Comparison of ENCODE assay signal across 8 cellular contexts in genomic region chr1:198201956-198202784, GRCh38. TPM values are rescaled to one million over a fixed set of nuclear protein-coding genes. Genes with fewer than 3 reads are reported as not detected.
DNase-seq lines count a peak whose midpoint lies in the region; ATAC-seq and TF ChIP-seq lines count a peak whose summit lies in the region.
"Had no signal": no experiment of that assay in that cellular context is flagged by ENCODE, and none has a peak within 500 bp of the region (broad histone marks: within the 10 kb centered on the region; RNA-seq: fewer than 3 reads in every experiment).

No MANE protein-coding gene starts in this region.

- H3K36me3 Mint-ChIP-seq in HFFc6 (ENCODE audit: low read depth) (peaks cover 44% of the 10 kb centered on the region), T-helper 17 cell (ENCODE audit: low read depth) (peaks cover 2% of the 10 kb centered on the region)

- H3K9me3 Mint-ChIP-seq in HFFc6 = no peaks in the 10 kb centered on the region

- no peaks in the 10 kb centered on the region for H3K9me3 ChIP-seq in T-helper 17 cell (ENCODE audit: control insufficient read depth, low read length, poor library complexity, severe bottlenecking)

- H3K27me3 Mint-ChIP-seq in HFFc6 (ENCODE audit: insufficient read depth) (peaks cover 21% of the 10 kb centered on the region), T-helper 17 cell (no peaks in the 10 kb centered on the region)

- peaks cover 90% of the 10 kb centered on the region for H3K4me1 Mint-ChIP-seq in HFFc6 (ENCODE audit: low read depth)
- H3K4me1 Mint-ChIP-seq in T-helper 17 cell = peaks cover 45% of the 10 kb centered on the region

- ATAC-seq in GM18907 (IDR thresholded peaks at IDR 0.05; ENCODE audit: unreplicated experiment) = peak; percentile 84
- ATAC-seq in T-helper 17 cell = peak; percentile 37
- ATAC-seq: HCT116 had no signal

- no peak for TF ChIP-seq CTCF in HFFc6 (IDR thresholded peaks at IDR 0.05)

- no peak overlapping the region for H3K27ac ChIP-seq in substantia nigra (ENCODE audit: low read depth, low read length, poor library complexity, severe bottlenecking)

- H3K27ac Mint-ChIP-seq in HFFc6 = peak overlapping the region; percentile 60
- peak overlapping the region; percentile 60 for H3K27ac Mint-ChIP-seq in T-helper 17 cell

- DNase-seq in HFFc6 = no peak
- no peak for DNase-seq in T-helper 17 cell
- peak; percentile 71 for DNase-seq in stimulated activated CD4-positive, alpha-beta T cell treated with anti-CD3 and anti-CD28 coated beads, Interleukin-15, amount 100 ng/mL, for 24 hours
- no peak for DNase-seq in H4 (ENCODE audit: low spot score)
- DNase-seq in NCI-H774 (lab: John Stamatoyannopoulos, UW) = no peak
- DNase-seq in substantia nigra (lab: John Stamatoyannopoulos, UW) = no peak

- peak overlapping the region; percentile 39; the same call in 1 of the 2 replicates for H3K4me3 Mint-ChIP-seq in HFFc6
- peak overlapping the region; percentile 63 for H3K4me3 Mint-ChIP-seq in T-helper 17 cell

RNA-seq across cellular contexts. Expression of gene NEK7, which starts 45.4 kb away (rescaled TPM):
- total RNA-seq in HFFc6 (2021; fragmentation: NEBNext Ultra II Directional; extraction: Animal tissue kit (Norgen Biotek cat#: 25700)) = 100 to 1,000 TPM; 452 to 692 (median 485) TPM
- total RNA-seq in T-helper 17 cell = 10 to 100 TPM; 42.1 to 50.4 TPM
- total RNA-seq in H4 (2014; rRNA removed; shearing (Covaris generic)) = 28.0 and 36.0 TPM in 2 replicates

Comparison
In these comparisons a context has a peak if more than half of its experiments do, and no peak if none do; other contexts are left out.
1. RNA of gene NEK7, which starts 45.4 kb away (total RNA-seq): 452 to 692 TPM in HFFc6; 42.1 to 50.4 TPM in T-helper 17 cell and 28.0 to 36.0 TPM in H4; every median in the first group is over 4 times any median in the second.